1 cellular context compared by ENCODE assay signal in genomic region chr1:149712154-149713017, GRCh38.
A peak's percentile ranks its signal among the peaks of the same experiment; 100 is the strongest.
TF ChIP-seq lines count a peak whose summit lies in the region.
"Not testable (repeated sequence)": the region's sequence is repeated elsewhere in the genome, so short reads cannot be mapped to it uniquely, and the experiment has no call there.

No MANE protein-coding gene starts in this region.

TF ChIP-seq in HepG2, 621 proteins besides CTCF, POLR2A, EP300 and RAD21 (continued from another document):
- TF ChIP-seq HMGXB4 (CRISPR knock-in tag; IDR thresholded peaks at IDR 0.05; ENCODE audit: borderline replicate concordance in 1 of 2, low read depth in 1 of 2) (peak; percentile 90 to 95), ZNF362 (CRISPR knock-in tag; IDR thresholded peaks at IDR 0.05; ENCODE audit: borderline replicate concordance) (peak; percentile 78; the same call in 1 of the 2 replicates), ZNF24 (IDR thresholded peaks at IDR 0.05) (peak; percentile 94), CREB1 (IDR thresholded peaks at IDR 0.05) (0 out of 2 replicates have a peak, but pooled peaks have one; percentile 4), MED1 (CRISPR knock-in tag; IDR thresholded peaks at IDR 0.05) (peak; percentile 36; the same call in 1 of the 2 replicates), ZFX (CRISPR knock-in tag; IDR thresholded peaks at IDR 0.05; ENCODE audit: low read depth) (peak; percentile 48), ZFY (CRISPR knock-in tag; IDR thresholded peaks at IDR 0.05) (peak; percentile 56), PHF8 (CRISPR knock-in tag; IDR thresholded peaks at IDR 0.05) (peak; percentile 32; the same call in 1 of the 2 replicates)
- not testable (repeated sequence) for TF ChIP-seq CREB1 (CRISPR knock-in tag; IDR thresholded peaks at IDR 0.05)
